ENCODE assay signal across 14 cellular contexts in genomic region chr5:76283670-76284069, GRCh38.
"Had no signal": no experiment of that assay in that cellular context is flagged by ENCODE, and none has a peak within 500 bp of the region (broad histone marks: within the 10 kb centered on the region; RNA-seq: fewer than 3 reads in every experiment).

No MANE protein-coding gene starts in this region.

- H3K27ac ChIP-seq: left ventricle myocardium inferior, neural progenitor cell, sigmoid colon, spleen, upper lobe of right lung had no signal

- H3K27me3 ChIP-seq: neural progenitor cell, sigmoid colon, spleen, upper lobe of right lung had no signal

- H3K4me1 Mint-ChIP-seq: neural progenitor cell; stimulated activated naive B cell treated with anti-CD40 and anti-IgM and Interleukin-4, amounts not matched to agents 10 μg/mL and 1 μg/mL and 100 μg/mL, for 72 hours had no signal

- H3K4me3 ChIP-seq: left ventricle myocardium inferior, neural progenitor cell, sigmoid colon, spleen, upper lobe of right lung had no signal

- DNase-seq: activated CD4-positive, alpha-beta T cell treated with anti-CD3 and anti-CD28 coated beads, Interleukin-2, amount 10 ng/mL, durations not matched to agents 7 days and 5 days; activated gamma-delta T cell; amniotic stem cell; hypothalamus; kidney; left ventricle myocardium inferior; naive thymus-derived CD4-positive, alpha-beta T cell; sigmoid colon; spleen; stimulated activated CD4-positive, alpha-beta T cell treated with anti-CD3 and anti-CD28 coated beads, Interleukin-4, amount 100 ng/mL, for 4 hours; stimulated activated naive B cell treated with anti-CD40 and anti-IgM and Interleukin-4, amounts not matched to agents 10 μg/mL and 1 μg/mL and 100 μg/mL, for 72 hours; upper lobe of right lung had no signal

- H3K36me3 ChIP-seq: left ventricle myocardium inferior, neural progenitor cell, sigmoid colon, spleen, upper lobe of right lung had no signal

- H3K9me3 Mint-ChIP-seq: activated naive CD4-positive, alpha-beta T cell treated with anti-CD3 and anti-CD28 coated beads, Interleukin-2, amount 50 U/mL, for 72 hours; naive thymus-derived CD4-positive, alpha-beta T cell; stimulated activated naive B cell treated with anti-CD40 and anti-IgM and Interleukin-4, amounts not matched to agents 10 μg/mL and 1 μg/mL and 100 μg/mL, for 72 hours had no signal

- H3K4me1 ChIP-seq: left ventricle myocardium inferior, sigmoid colon, spleen, upper lobe of right lung had no signal

- H3K4me2 ChIP-seq: neural progenitor cell had no signal

- H3K4me3 Mint-ChIP-seq: activated CD4-positive, alpha-beta T cell treated with anti-CD3 and anti-CD28 coated beads, Interleukin-2, amount 10 ng/mL, durations not matched to agents 7 days and 5 days; naive thymus-derived CD4-positive, alpha-beta T cell; neural progenitor cell; stimulated activated naive B cell treated with anti-CD40 and anti-IgM and Interleukin-4, amounts not matched to agents 10 μg/mL and 1 μg/mL and 100 μg/mL, for 72 hours had no signal

- H3K9me3 ChIP-seq: left ventricle myocardium inferior, sigmoid colon, spleen, upper lobe of right lung had no signal

- H3K27me3 Mint-ChIP-seq: naive thymus-derived CD4-positive, alpha-beta T cell; stimulated activated naive B cell treated with anti-CD40 and anti-IgM and Interleukin-4, amounts not matched to agents 10 μg/mL and 1 μg/mL and 100 μg/mL, for 72 hours had no signal

- ATAC-seq: activated naive CD4-positive, alpha-beta T cell treated with anti-CD3 and anti-CD28 coated beads, Interleukin-2, amount 50 U/mL, for 72 hours; naive thymus-derived CD4-positive, alpha-beta T cell; stimulated activated naive B cell treated with anti-CD40 and anti-IgM and Interleukin-4, amounts not matched to agents 10 μg/mL and 1 μg/mL and 100 μg/mL, for 72 hours; upper lobe of right lung had no signal

- H3K9ac ChIP-seq: neural progenitor cell had no signal

- H3K27ac Mint-ChIP-seq: activated CD4-positive, alpha-beta T cell treated with anti-CD3 and anti-CD28 coated beads, Interleukin-2, amount 10 ng/mL, durations not matched to agents 7 days and 5 days; activated naive CD4-positive, alpha-beta T cell treated with anti-CD3 and anti-CD28 coated beads, Interleukin-2, amount 50 U/mL, for 72 hours; naive thymus-derived CD4-positive, alpha-beta T cell; neural progenitor cell; stimulated activated naive B cell treated with anti-CD40 and anti-IgM and Interleukin-4, amounts not matched to agents 10 μg/mL and 1 μg/mL and 100 μg/mL, for 72 hours had no signal

- H3K36me3 Mint-ChIP-seq: activated naive CD4-positive, alpha-beta T cell treated with anti-CD3 and anti-CD28 coated beads, Interleukin-2, amount 50 U/mL, for 72 hours; naive thymus-derived CD4-positive, alpha-beta T cell; stimulated activated naive B cell treated with anti-CD40 and anti-IgM and Interleukin-4, amounts not matched to agents 10 μg/mL and 1 μg/mL and 100 μg/mL, for 72 hours had no signal
